ENCODE assay signal across 30 cellular contexts in genomic region chr1:242761556-242761955, GRCh38.
"Had no signal": no experiment of that assay in that cellular context is flagged by ENCODE, and none has a peak within 500 bp of the region (broad histone marks: within the 10 kb centered on the region; RNA-seq: fewer than 3 reads in every experiment).

No MANE protein-coding gene starts in this region.

- DNase-seq: activated CD4-positive, alpha-beta memory T cell treated with anti-CD3 and anti-CD28 coated beads, Interleukin-2, amount 10 ng/mL, durations not matched to agents 7 days and 5 days; activated CD4-positive, alpha-beta T cell treated with anti-CD3 and anti-CD28 coated beads for 1 hour; activated CD4-positive, alpha-beta T cell treated with anti-CD3 and anti-CD28 coated beads for 36 hours; activated CD4-positive, alpha-beta T cell treated with anti-CD3 and anti-CD28 coated beads for 48 hours; activated CD4-positive, alpha-beta T cell treated with anti-CD3 and anti-CD28 coated beads, Interleukin-2, amount 10 ng/mL, durations not matched to agents 7 days and 5 days; activated CD4-positive, alpha-beta T cell treated with anti-CD3 and anti-CD28 coated beads, Interleukin-2, amount 50 U/mL, for 48 hours; activated CD4-positive, CD25-positive, alpha-beta regulatory T cell; activated CD8-positive, alpha-beta memory T cell treated with anti-CD3 and anti-CD28 coated beads for 24 hours; activated CD8-positive, alpha-beta memory T cell treated with anti-CD3 and anti-CD28 coated beads, Interleukin-2, amount 10 ng/mL, durations not matched to agents 7 days and 5 days; activated CD8-positive, alpha-beta memory T cell treated with anti-CD3 and anti-CD28 coated beads, Interleukin-2, amount 50 U/mL, for 48 hours; activated CD8-positive, alpha-beta T cell treated with anti-CD3 and anti-CD28 coated beads, Interleukin-2, amount 10 ng/mL, durations not matched to agents 7 days and 5 days; activated effector memory CD4-positive, alpha-beta T cell treated with Interleukin-2 at 50 U/mL for 16 hours; activated gamma-delta T cell; activated naive CD4-positive, alpha-beta T cell treated with anti-CD3 and anti-CD28 coated beads, Interleukin-2, amount 10 ng/mL, durations not matched to agents 7 days and 5 days; activated naive CD4-positive, alpha-beta T cell treated with Interleukin-2 at 50 U/mL for 16 hours; activated naive CD8-positive, alpha-beta T cell treated with anti-CD3 and anti-CD28 coated beads, Interleukin-2, amount 10 ng/mL, durations not matched to agents 7 days and 5 days; activated naive CD8-positive, alpha-beta T cell treated with anti-CD3 and anti-CD28 coated beads, Interleukin-2, amount 50 U/mL, for 24 hours; activated T-cell treated with anti-CD3 and anti-CD28 coated beads, Interleukin-2, amount 50 U/mL, for 24 hours; activated T-cell treated with anti-CD3 and anti-CD28 coated beads, Interleukin-2, amount 50 U/mL, for 48 hours; amniotic stem cell; aorta; body of pancreas; brain microvascular endothelial cell; central memory CD4-positive, alpha-beta T cell; SW 1271; T-helper 1 cell; T-helper 2 cell; T-helper 9 cell; WERI-Rb-1 had no signal

- H3K4me3 ChIP-seq: body of pancreas, breast epithelium had no signal

- H3K36me3 ChIP-seq: brain microvascular endothelial cell, breast epithelium, WERI-Rb-1 had no signal

- H3K27ac ChIP-seq: body of pancreas, brain microvascular endothelial cell, breast epithelium, WERI-Rb-1 had no signal

- H3K9me3 ChIP-seq: body of pancreas had no signal

- H3K27me3 ChIP-seq: body of pancreas, brain microvascular endothelial cell, breast epithelium had no signal

- H3K4me1 ChIP-seq: body of pancreas, breast epithelium had no signal
